18 cellular contexts compared by ENCODE assay signal in genomic region chr6:106316376-106316769, GRCh38. TPM values are rescaled to one million over a fixed set of nuclear protein-coding genes. Genes with fewer than 3 reads are reported as not detected.
DNase-seq lines count a peak whose midpoint lies in the region; ATAC-seq and TF ChIP-seq lines count a peak whose summit lies in the region.
"Had no signal": no experiment of that assay in that cellular context is flagged by ENCODE, and none has a peak within 500 bp of the region (broad histone marks: within the 10 kb centered on the region; RNA-seq: fewer than 3 reads in every experiment).

No MANE protein-coding gene starts in this region.

- no peak overlapping the region for H4K91ac ChIP-seq in trophoblast cell (ENCODE audit: low read depth, low read length)

- no peaks in the 10 kb centered on the region for H3K27me3 ChIP-seq in trophoblast cell (ENCODE audit: insufficient read depth, low read length)
- H3K27me3 ChIP-seq: ascending aorta, neutrophil, right lobe of liver, upper lobe of right lung had no signal

- POLR2A ChIA-PET in activated CD8-positive, alpha-beta T cell treated with anti-CD3 and anti-CD28 coated beads for 36 hours (lab: Charles Lee): no interaction called here
- POLR2A ChIA-PET in activated CD8-positive, alpha-beta T cell treated with anti-CD3 and anti-CD28 coated beads, Interleukin-2, amount 10 ng/mL, durations not matched to agents 7 days and 5 days (lab: Charles Lee): interaction anchor here (0.8 to 1.8 kb wide), 2 partner anchors 9 to 543 kb away, joined by 3 to 6 read pairs; partner anchors contain the start of gene ATG5

- no peak overlapping the region for H3K14ac ChIP-seq in trophoblast cell (ENCODE audit: low read length)

- intact Hi-C loops in activated CD8-positive, alpha-beta T cell treated with anti-CD3 and anti-CD28 coated beads for 36 hours (cut with micrococcal nuclease): no loop called here

- H3K27ac Mint-ChIP-seq in activated CD8-positive, alpha-beta T cell treated with anti-CD3 and anti-CD28 coated beads for 36 hours: peak overlapping the region; percentile 68
- no peak overlapping the region for H3K27ac Mint-ChIP-seq in activated CD8-positive, alpha-beta T cell treated with anti-CD3 and anti-CD28 coated beads, Interleukin-2, amount 10 ng/mL, durations not matched to agents 7 days and 5 days
- H3K27ac Mint-ChIP-seq in central memory CD8-positive, alpha-beta T cell (ENCODE audit: low read depth): peak overlapping the region; percentile 29

- no peak overlapping the region for H3K4me3 ChIP-seq in trophoblast cell (ENCODE audit: low read depth, low read length)
- H3K4me3 ChIP-seq: ascending aorta, HAP-1, right lobe of liver, upper lobe of right lung had no signal

- H3K36me3 Mint-ChIP-seq in activated CD8-positive, alpha-beta T cell treated with anti-CD3 and anti-CD28 coated beads for 36 hours (ENCODE audit: low read depth): peaks cover 26% of the 10 kb centered on the region
- H3K36me3 Mint-ChIP-seq in activated CD8-positive, alpha-beta T cell treated with anti-CD3 and anti-CD28 coated beads, Interleukin-2, amount 10 ng/mL, durations not matched to agents 7 days and 5 days (ENCODE audit: low read depth): peaks cover 30% of the 10 kb centered on the region
- peaks cover 17% of the 10 kb centered on the region for H3K36me3 Mint-ChIP-seq in central memory CD8-positive, alpha-beta T cell (ENCODE audit: insufficient read depth)

- CTCF ChIA-PET in activated CD8-positive, alpha-beta T cell treated with anti-CD3 and anti-CD28 coated beads for 36 hours (lab: Charles Lee): interaction anchor here (1.5 to 1.6 kb wide), 2 partner anchors 15 to 23 kb away, joined by 4 read pairs; no protein-coding TSS in a partner anchor
- CTCF ChIA-PET in activated CD8-positive, alpha-beta T cell treated with anti-CD3 and anti-CD28 coated beads, Interleukin-2, amount 10 ng/mL, durations not matched to agents 7 days and 5 days (lab: Charles Lee): interaction anchor here (1.2 to 1.3 kb wide), 2 partner anchors 230 to 663 kb away, joined by 3 read pairs; partner anchors contain the start of gene PRDM1

- no peak overlapping the region for H3K4me3 Mint-ChIP-seq in activated CD8-positive, alpha-beta T cell treated with anti-CD3 and anti-CD28 coated beads for 36 hours
- H3K4me3 Mint-ChIP-seq in activated CD8-positive, alpha-beta T cell treated with anti-CD3 and anti-CD28 coated beads, Interleukin-2, amount 10 ng/mL, durations not matched to agents 7 days and 5 days: no peak overlapping the region
- no peak overlapping the region for H3K4me3 Mint-ChIP-seq in central memory CD8-positive, alpha-beta T cell
- H3K4me3 Mint-ChIP-seq: immature natural killer cell had no signal

- no peak overlapping the region for H3K9ac ChIP-seq in trophoblast cell (ENCODE audit: low read length)

- no peak overlapping the region for H2BK5ac ChIP-seq in trophoblast cell (ENCODE audit: low read depth, low read length, poor library complexity)

- no peak overlapping the region for H2AK5ac ChIP-seq in trophoblast cell (ENCODE audit: low read length)

- no peak overlapping the region for H3K18ac ChIP-seq in trophoblast cell (ENCODE audit: low read length)

- H3K9me3 Mint-ChIP-seq in activated CD8-positive, alpha-beta T cell treated with anti-CD3 and anti-CD28 coated beads for 36 hours: no peaks in the 10 kb centered on the region
- H3K9me3 Mint-ChIP-seq in activated CD8-positive, alpha-beta T cell treated with anti-CD3 and anti-CD28 coated beads, Interleukin-2, amount 10 ng/mL, durations not matched to agents 7 days and 5 days (ENCODE audit: insufficient read depth): no peaks in the 10 kb centered on the region
- no peaks in the 10 kb centered on the region for H3K9me3 Mint-ChIP-seq in central memory CD8-positive, alpha-beta T cell
- H3K9me3 Mint-ChIP-seq: immature natural killer cell had no signal

- H2BK12ac ChIP-seq in trophoblast cell (ENCODE audit: low read length): no peak overlapping the region

- no peaks in the 10 kb centered on the region for H3K79me1 ChIP-seq in trophoblast cell (ENCODE audit: low read length)

- no peaks in the 10 kb centered on the region for H3K79me2 ChIP-seq in trophoblast cell (ENCODE audit: control insufficient read depth, insufficient read depth, low read length, poor library complexity)

- ATAC-seq in activated CD8-positive, alpha-beta T cell treated with anti-CD3 and anti-CD28 coated beads for 36 hours: peak; percentile 64
- no peak for ATAC-seq in activated CD8-positive, alpha-beta T cell treated with anti-CD3 and anti-CD28 coated beads, Interleukin-2, amount 10 ng/mL, durations not matched to agents 7 days and 5 days
- peak; percentile 65 for ATAC-seq in GM18511 (IDR thresholded peaks at IDR 0.05; ENCODE audit: unreplicated experiment)
- ATAC-seq in central memory CD8-positive, alpha-beta T cell (replicated peaks; ENCODE audit: extremely low read depth, poor library complexity, severe bottlenecking): no peak
- ATAC-seq: right lobe of liver, upper lobe of right lung had no signal

- H3K4me1 Mint-ChIP-seq in activated CD8-positive, alpha-beta T cell treated with anti-CD3 and anti-CD28 coated beads for 36 hours (ENCODE audit: low read depth): peaks cover 59% of the 10 kb centered on the region
- H3K4me1 Mint-ChIP-seq in activated CD8-positive, alpha-beta T cell treated with anti-CD3 and anti-CD28 coated beads, Interleukin-2, amount 10 ng/mL, durations not matched to agents 7 days and 5 days (ENCODE audit: low read depth): peaks cover 40% of the 10 kb centered on the region
- peaks cover 53% of the 10 kb centered on the region for H3K4me1 Mint-ChIP-seq in central memory CD8-positive, alpha-beta T cell

- TF ChIP-seq CTCF in activated CD8-positive, alpha-beta T cell treated with anti-CD3 and anti-CD28 coated beads for 36 hours (IDR thresholded peaks at IDR 0.05): no peak

- H3K4me1 ChIP-seq in trophoblast cell (ENCODE audit: control insufficient read depth in 1 of 2, insufficient read depth in 2 of 2, low read length in 2 of 2): peaks cover 1 to 2% of the 10 kb centered on the region in 2 experiments
- H3K4me1 ChIP-seq: ascending aorta, HAP-1, right lobe of liver had no signal

- no peak overlapping the region for H3K27ac ChIP-seq in trophoblast cell (ENCODE audit: low read depth, low read length)
- H3K27ac ChIP-seq: ascending aorta, neutrophil, right lobe of liver, upper lobe of right lung had no signal

- no CpG with 5 or more reads among the region's 3 CpGs for WGBS in trophoblast cell (ENCODE audit: extremely low coverage, insufficient coverage, insufficient read length)

- no peak overlapping the region for H4K12ac ChIP-seq in trophoblast cell (ENCODE audit: low read depth, low read length)

- H2AFZ ChIP-seq in trophoblast cell (ENCODE audit: insufficient read depth, low read length, poor library complexity): no peak overlapping the region

- H3K23ac ChIP-seq in trophoblast cell (ENCODE audit: low read length): no peak overlapping the region

- no peak overlapping the region for H2BK120ac ChIP-seq in trophoblast cell (ENCODE audit: insufficient read depth, low read length, poor library complexity)

- no peak overlapping the region for H4K8ac ChIP-seq in trophoblast cell (ENCODE audit: low read depth, low read length)

- H3K4ac ChIP-seq in trophoblast cell (ENCODE audit: low read depth, low read length): no peak overlapping the region

- no peaks in the 10 kb centered on the region for H3K27me3 Mint-ChIP-seq in activated CD8-positive, alpha-beta T cell treated with anti-CD3 and anti-CD28 coated beads for 36 hours
- H3K27me3 Mint-ChIP-seq in activated CD8-positive, alpha-beta T cell treated with anti-CD3 and anti-CD28 coated beads, Interleukin-2, amount 10 ng/mL, durations not matched to agents 7 days and 5 days (ENCODE audit: low read depth): no peaks in the 10 kb centered on the region
- H3K27me3 Mint-ChIP-seq in central memory CD8-positive, alpha-beta T cell: no peaks in the 10 kb centered on the region

- H3K9me3 ChIP-seq in trophoblast cell (ENCODE audit: insufficient read depth, low read depth, low read length): no peaks in the 10 kb centered on the region
- H3K9me3 ChIP-seq: ascending aorta, Caco-2, HAP-1, neutrophil, right lobe of liver, upper lobe of right lung had no signal

- no peak overlapping the region for H3K4me2 ChIP-seq in trophoblast cell (ENCODE audit: low read length)

- peaks cover 3% of the 10 kb centered on the region in 2 experiments for H3K36me3 ChIP-seq in trophoblast cell (ENCODE audit: control insufficient read depth in 1 of 2, insufficient read depth in 2 of 2, low read length in 2 of 2)
- H3K36me3 ChIP-seq: right lobe of liver had no signal

- DNase-seq in activated CD8-positive, alpha-beta T cell treated with anti-CD3 and anti-CD28 coated beads for 36 hours: no peak
- DNase-seq in activated CD8-positive, alpha-beta T cell treated with anti-CD3 and anti-CD28 coated beads, Interleukin-2, amount 10 ng/mL, durations not matched to agents 7 days and 5 days: no peak
- peak; percentile 59 for DNase-seq in OCI-M1 (lab: John Stamatoyannopoulos, UW)
- DNase-seq in central memory CD8-positive, alpha-beta T cell (ENCODE audit: low spot score in 2 of 2): no peak
- DNase-seq in GF-D8 (lab: John Stamatoyannopoulos, UW): no peak
- DNase-seq in GDM1 (lab: John Stamatoyannopoulos, UW): no peak
- DNase-seq in trophoblast cell: no peak
- DNase-seq: Caco-2; immature natural killer cell; IMR-90; NCI-H1092; right lobe of liver; stimulated activated CD4-positive, alpha-beta T cell treated with anti-CD3 and anti-CD28 coated beads, Interleukin-4, amount 100 ng/mL, for 4 hours; upper lobe of right lung had no signal

RNA-seq across cellular contexts. Expression of gene ATG5, which starts 9.2 kb away (rescaled TPM):
- 10 to 100 TPM; 31.2 to 32.4 TPM for total RNA-seq in activated CD8-positive, alpha-beta T cell treated with anti-CD3 and anti-CD28 coated beads for 36 hours
- total RNA-seq in activated CD8-positive, alpha-beta T cell treated with anti-CD3 and anti-CD28 coated beads, Interleukin-2, amount 10 ng/mL, durations not matched to agents 7 days and 5 days: 10 to 100 TPM; 31.6 to 36.0 TPM
- polyA plus RNA-seq in trophoblast cell (2013): 26.3 and 26.4 TPM in 2 replicates

RNA-seq across cellular contexts. Expression of gene CRYBG1, which starts 44.1 kb away (rescaled TPM):
- 10 to 100 TPM; 20.8 to 21.1 TPM for total RNA-seq in activated CD8-positive, alpha-beta T cell treated with anti-CD3 and anti-CD28 coated beads for 36 hours
- total RNA-seq in activated CD8-positive, alpha-beta T cell treated with anti-CD3 and anti-CD28 coated beads, Interleukin-2, amount 10 ng/mL, durations not matched to agents 7 days and 5 days: 10 to 100 TPM; 34.9 to 36.8 TPM
- 7.2 and 7.8 TPM in 2 replicates for polyA plus RNA-seq in trophoblast cell (2013)

Comparison
In these comparisons a context has a peak if more than half of its experiments do, and no peak if none do; other contexts are left out.
1. ATAC-seq: peak in activated CD8-positive, alpha-beta T cell treated with anti-CD3 and anti-CD28 coated beads for 36 hours (single experiment) and GM18511 (single experiment); none in activated CD8-positive, alpha-beta T cell treated with anti-CD3 and anti-CD28 coated beads, Interleukin-2, amount 10 ng/mL, durations not matched to agents 7 days and 5 days (single experiment) and central memory CD8-positive, alpha-beta T cell (single experiment).